ENCODE assay signal across 24 cellular contexts in genomic region chr3:72811551-72811950, GRCh38. TPM values are rescaled to one million over a fixed set of nuclear protein-coding genes. Genes with fewer than 3 reads are reported as not detected.
DNase-seq lines count a peak whose midpoint lies in the region; ATAC-seq, FAIRE-seq and TF ChIP-seq lines count a peak whose summit lies in the region.
"Had no signal": no experiment of that assay in that cellular context is flagged by ENCODE, and none has a peak within 500 bp of the region (broad histone marks: within the 10 kb centered on the region; RNA-seq: fewer than 3 reads in every experiment).

No MANE protein-coding gene starts in this region.

- H3K4me1 Mint-ChIP-seq in nephron, result peaks cover 10% of the 10 kb centered on the region
- H3K4me1 Mint-ChIP-seq: CD4-positive, alpha-beta memory T cell; stimulated activated effector memory CD8-positive, alpha-beta T cell treated with anti-CD3 and anti-CD28 coated beads, Interleukin-12 subunit alpha, Interleukin-12 subunit beta, amount 100 ng/mL, for 72 hours had no signal

- no peak overlapping the region for H4K8ac ChIP-seq in H1 (ENCODE audit: extremely low read depth, insufficient read depth, low read length)

- CTCF ChIA-PET in H1 (lab: Charles Lee; ENCODE audit: partially characterized antibody), result interaction anchor here (0.6 to 6.9 kb wide), 22 partner anchors 9 to 1098 kb away, joined by 3 to 49 read pairs (median 3); no protein-coding TSS in a partner anchor

- H3K4me2 ChIP-seq in H1 (ENCODE audit: insufficient read depth in 1 of 2, low read depth in 2 of 2, low read length in 2 of 2), result 0 out of 4 replicates have a peak overlapping the region, but pooled peaks have one; percentile 24 to 25
- H3K4me2 ChIP-seq: SK-N-SH had no signal

- no peak overlapping the region for H3K27ac ChIP-seq in H1 (ENCODE audit: low read depth, low read length)
- H3K27ac ChIP-seq: brain microvascular endothelial cell, coronary artery, skin epidermis, suprapubic skin, uterus had no signal

- H3K18ac ChIP-seq in H1 (ENCODE audit: extremely low read depth, low read length), result no peak overlapping the region

- peak; percentile 41 for DNase-seq in H7
- DNase-seq in NCI-H69 (lab: John Stamatoyannopoulos, UW), result peak; percentile 23
- DNase-seq in H1 (ENCODE audit: low read depth in 1 of 2, low spot score in 2 of 2), result no peak
- no peak for DNase-seq in cerebellum (ENCODE audit: low spot score)
- no peak for DNase-seq in SIG-M5 treated with dmso at 0.1 percent for 504 hours (lab: John Stamatoyannopoulos, UW; ENCODE audit: unreplicated experiment)
- no peak for DNase-seq in COLO829 (ENCODE audit: low spot score)
- DNase-seq: activated CD4-positive, alpha-beta memory T cell treated with anti-CD3 and anti-CD28 coated beads, Interleukin-2, amount 10 ng/mL, durations not matched to agents 7 days and 5 days; activated effector memory CD4-positive, alpha-beta T cell treated with anti-CD3 and anti-CD28 coated beads, Interleukin-2, amount 50 U/mL, for 16 hours; activated T-cell treated with anti-CD3 and anti-CD28 coated beads for 4 hours; brain microvascular endothelial cell; CD4-positive, alpha-beta memory T cell; head of caudate nucleus; NCI-H1930; SK-N-SH; stimulated activated CD4-positive, alpha-beta T cell treated with anti-CD3 and anti-CD28 coated beads, Interleukin-2, amount 100 ng/mL, for 24 hours; uterus had no signal

- no peak overlapping the region for H3K4me3 Mint-ChIP-seq in nephron
- H3K4me3 Mint-ChIP-seq: activated CD4-positive, alpha-beta memory T cell treated with anti-CD3 and anti-CD28 coated beads, Interleukin-2, amount 10 ng/mL, durations not matched to agents 7 days and 5 days; CD4-positive, alpha-beta memory T cell; stimulated activated effector memory CD8-positive, alpha-beta T cell treated with anti-CD3 and anti-CD28 coated beads, Interleukin-12 subunit alpha, Interleukin-12 subunit beta, amount 100 ng/mL, for 72 hours had no signal

- H3K27me3 Mint-ChIP-seq in nephron (ENCODE audit: low read depth), result peaks cover 4% of the 10 kb centered on the region
- H3K27me3 Mint-ChIP-seq: activated CD4-positive, alpha-beta memory T cell treated with anti-CD3 and anti-CD28 coated beads, Interleukin-2, amount 10 ng/mL, durations not matched to agents 7 days and 5 days; CD4-positive, alpha-beta memory T cell had no signal

- no peak for TF ChIP-seq EP300 in H1 (IDR thresholded peaks at IDR 0.05; ENCODE audit: borderline replicate concordance in 1 of 2, low read depth in 2 of 2, low read length in 2 of 2)

- no peak for TF ChIP-seq POLR2A in H1 (IDR thresholded peaks at IDR 0.05; ENCODE audit: control extremely low read depth in 1 of 2, low read depth in 2 of 2, low read length in 2 of 2)

- TF ChIP-seq CTCF in H1 (IDR thresholded peaks at IDR 0.05; ENCODE audit: control extremely low read depth in 1 of 3, insufficient read depth in 1 of 3, low read depth in 1 of 3, low read length in 3 of 3), result peak in 2 of 3 experiments; percentile 29 to 41; a peak in 2 of 4 replicates
- TF ChIP-seq CTCF in nephron (IDR thresholded peaks at IDR 0.05; ENCODE audit: unreplicated experiment in 3 of 3), result peak in 2 of 3 experiments; percentile 7 to 17

- no peak overlapping the region for H3K23ac ChIP-seq in H1 (ENCODE audit: insufficient read length)

- H2BK120ac ChIP-seq in H1 (replicated peaks; ENCODE audit: low read depth, low read length), result no peak overlapping the region

- no peaks in the 10 kb centered on the region for H3K27me3 ChIP-seq in H7 (ENCODE audit: control insufficient read depth, insufficient read depth, low read length)
- H3K27me3 ChIP-seq in H1 (replicated peaks in 1 of 4; ENCODE audit: control insufficient read depth in 3 of 4, extremely low read depth in 1 of 4, insufficient read depth in 3 of 4, low read length in 3 of 4), result no peaks in the 10 kb centered on the region
- H3K27me3 ChIP-seq: brain microvascular endothelial cell, suprapubic skin, uterus had no signal

- H2BK12ac ChIP-seq in H1 (ENCODE audit: low read depth, low read length), result no peak overlapping the region

- no peak overlapping the region for H2BK15ac ChIP-seq in H1 (ENCODE audit: low read length)

- no peaks in the 10 kb centered on the region for H3K79me1 ChIP-seq in H1 (ENCODE audit: low read depth, low read length)

- H3K36me3 ChIP-seq in H7 (replicated peaks; ENCODE audit: control insufficient read depth, insufficient read depth, low read length), result no peaks in the 10 kb centered on the region
- 0 out of 8 replicates have a peak, but pooled peaks cover 0 to 2% (median 0%) of the 10 kb centered on the region in 4 experiments for H3K36me3 ChIP-seq in H1 (ENCODE audit: control insufficient read depth in 2 of 4, insufficient read depth in 4 of 4, low read length in 3 of 4)
- H3K36me3 ChIP-seq: brain microvascular endothelial cell, suprapubic skin, uterus had no signal

- H2BK5ac ChIP-seq in H1 (ENCODE audit: low read depth, low read length), result no peak overlapping the region

- H4K91ac ChIP-seq in H1 (replicated peaks; ENCODE audit: insufficient read length, low read length), result no peak overlapping the region

- no peaks in the 10 kb centered on the region for H3K9me3 ChIP-seq in H1 (ENCODE audit: insufficient read depth in 2 of 2, low read depth in 1 of 2, low read length in 1 of 2)
- H3K9me3 ChIP-seq: SK-N-SH, suprapubic skin, uterus had no signal

- no peak overlapping the region for H2AFZ ChIP-seq in H1 (ENCODE audit: low read length)

- no peak overlapping the region for H3K27ac Mint-ChIP-seq in nephron
- H3K27ac Mint-ChIP-seq: activated CD4-positive, alpha-beta memory T cell treated with anti-CD3 and anti-CD28 coated beads, Interleukin-2, amount 10 ng/mL, durations not matched to agents 7 days and 5 days; CD4-positive, alpha-beta memory T cell; stimulated activated effector memory CD8-positive, alpha-beta T cell treated with anti-CD3 and anti-CD28 coated beads, Interleukin-12 subunit alpha, Interleukin-12 subunit beta, amount 100 ng/mL, for 72 hours had no signal

- no peak overlapping the region for H2AK5ac ChIP-seq in H1 (ENCODE audit: low read depth, low read length)

- peaks cover 0 to 19% (median 11%) of the 10 kb centered on the region in 4 experiments; a peak in 6 of 7 replicates for H3K4me1 ChIP-seq in H1 (replicated peaks in 1 of 4; ENCODE audit: control insufficient read depth in 3 of 4, insufficient read depth in 4 of 4, low read length in 3 of 4)
- H3K4me1 ChIP-seq: suprapubic skin, uterus had no signal

- no peak overlapping the region for H3K4me3 ChIP-seq in H7 (ENCODE audit: insufficient read depth, low read depth, low read length)
- H3K4me3 ChIP-seq in H1 (ENCODE audit: extremely low read depth in 1 of 4, insufficient read depth in 2 of 4, low read depth in 3 of 4, low read length in 4 of 4), result 0 out of 8 replicates have a peak overlapping the region, but pooled peaks of 1 of the 4 experiments have one; percentile 0
- H3K4me3 ChIP-seq: coronary artery, skin epidermis, suprapubic skin, uterus had no signal

- no peak overlapping the region for H3K56ac ChIP-seq in H1 (replicated peaks; ENCODE audit: insufficient read length, low read depth, low read length)

- no peak overlapping the region for H3K9ac ChIP-seq in H1 (replicated peaks in 1 of 4; ENCODE audit: extremely low read depth in 1 of 4, low read depth in 3 of 4, low read length in 3 of 4)
- H3K9ac ChIP-seq: SK-N-SH had no signal

- no peaks in the 10 kb centered on the region for H3K79me2 ChIP-seq in H1 (ENCODE audit: control insufficient read depth in 1 of 2, insufficient read depth in 2 of 2, low read length in 2 of 2)

- no peaks in the 10 kb centered on the region for H3K23me2 ChIP-seq in H1 (ENCODE audit: low read depth, low read length)

- POLR2A ChIA-PET in H1 (lab: Charles Lee; ENCODE audit: partially characterized antibody), result interaction anchor here (0.9 to 1.5 kb wide), 2 partner anchors 12 to 13 kb away, joined by 3 read pairs; no protein-coding TSS in a partner anchor

- peak; percentile 48 for FAIRE-seq in H1 (lab: Jason Lieb, UNC)
- FAIRE-seq: G401.6, GM18507 had no signal

- H2BK20ac ChIP-seq in H1 (ENCODE audit: low read length), result no peak overlapping the region

- 75% methylated on average over 1 of the region's 1 CpG; no CpG with 5 or more reads in 1 of the 2 experiments for WGBS in H1 (ENCODE audit: extremely low coverage in 1 of 2, insufficient coverage in 1 of 2, insufficient read length in 1 of 2, insufficient replicate concordance in 2 of 2, low coverage in 1 of 2, low lambda C conversion rate in 2 of 2, missing lambda C conversion rate in 1 of 2), 2 experiments

- H3K9me3 Mint-ChIP-seq in nephron, result no peaks in the 10 kb centered on the region
- H3K9me3 Mint-ChIP-seq: activated CD4-positive, alpha-beta memory T cell treated with anti-CD3 and anti-CD28 coated beads, Interleukin-2, amount 10 ng/mL, durations not matched to agents 7 days and 5 days; CD4-positive, alpha-beta memory T cell; stimulated activated effector memory CD8-positive, alpha-beta T cell treated with anti-CD3 and anti-CD28 coated beads, Interleukin-12 subunit alpha, Interleukin-12 subunit beta, amount 100 ng/mL, for 72 hours had no signal

- no peak overlapping the region for H3K4ac ChIP-seq in H1 (replicated peaks; ENCODE audit: insufficient read length, low read depth, low read length)

- no peak overlapping the region for H3K14ac ChIP-seq in H1 (ENCODE audit: insufficient read length)

- no peak for ATAC-seq in HG03521 (IDR thresholded peaks at IDR 0.05; ENCODE audit: unreplicated experiment)
- ATAC-seq: stimulated activated effector memory CD8-positive, alpha-beta T cell treated with anti-CD3 and anti-CD28 coated beads, Interleukin-12 subunit alpha, Interleukin-12 subunit beta, amount 100 ng/mL, for 72 hours had no signal

- H4K5ac ChIP-seq in H1 (ENCODE audit: insufficient read length, low read depth, low read length), result no peak overlapping the region

- peaks cover 15% of the 10 kb centered on the region for H3K36me3 Mint-ChIP-seq in nephron (ENCODE audit: low read depth)

- peak; percentile 56 to 64 for TF ChIP-seq RAD21 in H1 (IDR thresholded peaks at IDR 0.05 in 1 of 2, conservative IDR thresholded peaks at IDR 0.05 in 1 of 2; ENCODE audit: low read depth in 2 of 2, low read length in 2 of 2)

- no peaks in the 10 kb centered on the region for H4K20me1 ChIP-seq in H1 (replicated peaks in 1 of 2; ENCODE audit: control insufficient read depth in 1 of 2, insufficient read depth in 2 of 2, low read length in 2 of 2)

TF ChIP-seq in H1, 55 proteins besides CTCF, POLR2A, EP300 and RAD21 (continues in another document):
- TF ChIP-seq GTF2F1 (IDR thresholded peaks at IDR 0.05; ENCODE audit: borderline replicate concordance, low read depth, low read length), result no peak

RNA-seq across cellular contexts. Expression of gene SHQ1, which starts 36.7 kb away (rescaled TPM):
- total RNA-seq in H7 (2014; rRNA removed; shearing (Covaris generic)), result 21.7 and 22.5 TPM in 2 replicates
- 33.7 and 34.4 TPM in 2 replicates for total RNA-seq in H1 (2021; fragmentation: NEBNext Ultra II Directional; extraction: Animal tissue kit (Norgen Biotek cat#: 25700))
- polyA plus RNA-seq in H1 (2011; rRNA removed), result 7.5 and 10.7 TPM in 2 replicates
- polyA plus RNA-seq in H1 (2011; cell fraction: cytosol; rRNA removed), result 11.5 TPM
- 16.6 TPM for polyA plus RNA-seq in H1 (2011; cell fraction: nucleus; rRNA removed)
- polyA plus RNA-seq in H1 (2012, experiment 1 of 2), result 14.1 to 27.9 TPM (median 17.1 TPM) in 4 replicates
- polyA plus RNA-seq in H1 (2012, experiment 2 of 2), result 2.0 TPM
- polyA plus RNA-seq in H1 (2013, experiment 1 of 2), result 14.7 TPM
- polyA plus RNA-seq in H1 (2013, experiment 2 of 2), result 14.9 TPM
- 11.1 and 13.8 TPM in 2 replicates for polyA minus RNA-seq in H1 (2011; rRNA and poly(A)+ RNA removed)
- 17.9 TPM for polyA minus RNA-seq in H1 (2011; cell fraction: cytosol; rRNA and poly(A)+ RNA removed)
- polyA minus RNA-seq in H1 (2011; cell fraction: nucleus; rRNA and poly(A)+ RNA removed), result 51.4 TPM
- 15.7 TPM for total RNA-seq in cerebellum

Comparison
In these comparisons a context has a peak if more than half of its experiments do, and no peak if none do; other contexts are left out.
1. DNase-seq: peak in H7 (single experiment) and NCI-H69 (single experiment); none in H1 (0 of 2), cerebellum (single experiment), SIG-M5 treated with dmso at 0.1 percent for 504 hours (single experiment) and COLO829 (single experiment).